ENCODE assay signal across 20 cellular contexts in genomic region chr2:151945602-151946001, GRCh38.
A peak's percentile ranks its signal among the peaks of the same experiment; 100 is the strongest.
DNase-seq lines count a peak whose midpoint lies in the region; ATAC-seq and TF ChIP-seq lines count a peak whose summit lies in the region.
"Had no signal": no experiment of that assay in that cellular context is flagged by ENCODE, and none has a peak within 500 bp of the region (broad histone marks: within the 10 kb centered on the region; RNA-seq: fewer than 3 reads in every experiment).

No MANE protein-coding gene starts in this region.

- H3K9me3 Mint-ChIP-seq in MCF 10A (ENCODE audit: unreplicated experiment): peaks cover 11% of the 10 kb centered on the region

- no peak for TF ChIP-seq POLR2A in breast epithelium (IDR thresholded peaks at IDR 0.05)
- no peak for TF ChIP-seq POLR2A in adrenal gland (IDR thresholded peaks at IDR 0.05)
- no peak for TF ChIP-seq POLR2A in esophagus squamous epithelium (IDR thresholded peaks at IDR 0.05)

- H3K4me3 ChIP-seq in breast epithelium: no peak overlapping the region
- no peak overlapping the region for H3K4me3 ChIP-seq in adrenal gland
- no peak overlapping the region for H3K4me3 ChIP-seq in esophagus squamous epithelium
- no peak overlapping the region for H3K4me3 ChIP-seq in PC-3 (ENCODE audit: low read length)
- H3K4me3 ChIP-seq: BLaER1, GM12878, GM23248 had no signal

- CTCF ChIA-PET in MCF 10A (lab: Yijun Ruan, JAX): interaction anchor here (0.6 to 2.5 kb wide), 15 partner anchors 8 to 393 kb away, joined by 3 to 14 read pairs (median 4); no protein-coding TSS in a partner anchor
- CTCF ChIA-PET in PC-3 (lab: Charles Lee): no interaction called here

- TF ChIP-seq CTCF in MCF 10A (IDR thresholded peaks at IDR 0.05; ENCODE audit: unreplicated experiment): no peak
- no peak for TF ChIP-seq CTCF in breast epithelium (IDR thresholded peaks at IDR 0.05)
- TF ChIP-seq CTCF in adrenal gland (IDR thresholded peaks at IDR 0.05): no peak
- no peak for TF ChIP-seq CTCF in esophagus squamous epithelium (IDR thresholded peaks at IDR 0.05)
- no peak for TF ChIP-seq CTCF in PC-3 (conservative IDR thresholded peaks at IDR 0.05; ENCODE audit: low read depth, low read length)

- H3K36me3 Mint-ChIP-seq in MCF 10A (ENCODE audit: insufficient read depth, unreplicated experiment): no peaks in the 10 kb centered on the region
- H3K36me3 Mint-ChIP-seq: CD4-positive, CD25-positive, alpha-beta regulatory T cell; CD8-positive, alpha-beta T cell had no signal

- H3K4me1 ChIP-seq in breast epithelium (no peaks in the 10 kb centered on the region), adrenal gland (replicated peaks in 1 of 2) (peaks cover 7 to 22% of the 10 kb centered on the region in 2 donors), esophagus squamous epithelium (peaks cover 22 to 64% (median 27%) of the 10 kb centered on the region in 3 donors), PC-3 (ENCODE audit: insufficient read depth, low read length) (no peaks in the 10 kb centered on the region)
- H3K4me1 ChIP-seq: BLaER1, Caco-2 had no signal

- H3K27me3 ChIP-seq in breast epithelium (no peaks in the 10 kb centered on the region), adrenal gland (no peaks in the 10 kb centered on the region), esophagus squamous epithelium (no peaks in the 10 kb centered on the region), PC-3 (ENCODE audit: low read length) (peaks cover 14% of the 10 kb centered on the region; the same call in 1 of the 2 replicates)
- H3K27me3 ChIP-seq: BLaER1 had no signal

- no peaks in the 10 kb centered on the region for H3F3A ChIP-seq in PC-3 (ENCODE audit: low read length, unreplicated experiment)

- no peak overlapping the region for H2AFZ ChIP-seq in PC-3 (ENCODE audit: low read length)
- H2AFZ ChIP-seq: GM23248 had no signal

- H3K36me3 ChIP-seq in breast epithelium (no peaks in the 10 kb centered on the region), adrenal gland (replicated peaks in 1 of 2) (no peaks in the 10 kb centered on the region), esophagus squamous epithelium (no peaks in the 10 kb centered on the region), PC-3 (ENCODE audit: low read depth, low read length) (no peaks in the 10 kb centered on the region)
- H3K36me3 ChIP-seq: BLaER1 had no signal

- H3K27me3 Mint-ChIP-seq in MCF 10A (ENCODE audit: insufficient read depth, unreplicated experiment): no peaks in the 10 kb centered on the region

- H3K9ac ChIP-seq in PC-3 (ENCODE audit: low read length): no peak overlapping the region
- H3K9ac ChIP-seq: BLaER1, GM23248 had no signal

- peak overlapping the region; percentile 85 for H3K27ac Mint-ChIP-seq in MCF 10A (ENCODE audit: low read depth, unreplicated experiment)
- H3K27ac Mint-ChIP-seq: B cell; CD4-positive, CD25-positive, alpha-beta regulatory T cell; CD8-positive, alpha-beta T cell had no signal

- no peak overlapping the region for H3K4me2 ChIP-seq in PC-3 (ENCODE audit: low read length)
- H3K4me2 ChIP-seq: BLaER1 had no signal

- no TSS peak for BruUV-seq in MCF 10A (replicated peaks; lab: Mats Ljungman, UMichigan)
- BruUV-seq in PC-3 (replicated peaks; lab: Mats Ljungman, UMichigan): no TSS peak

- no peaks in the 10 kb centered on the region for H3K79me2 ChIP-seq in PC-3 (ENCODE audit: low read length)

- peaks cover 25% of the 10 kb centered on the region for H3K4me1 Mint-ChIP-seq in MCF 10A (ENCODE audit: insufficient read depth, unreplicated experiment)

- DNase-seq in MCF 10A (ENCODE audit: unreplicated experiment) (no peak), breast epithelium (ENCODE audit: low spot score in 2 of 2) (no peak), adrenal gland (peak in 6 of 7 donors; percentile 39 to 64 (median 56)), esophagus squamous epithelium (lab: John Stamatoyannopoulos, UW) (no peak), cerebellum (ENCODE audit: low spot score) (no peak), GDM1 (lab: John Stamatoyannopoulos, UW) (no peak), PC-3 (no peak)
- DNase-seq: Caco-2; CD4-positive, CD25-positive, alpha-beta regulatory T cell; CD8-positive, alpha-beta T cell; DMS153; DND-41; GM23248; H7; HCEC 1CT had no signal

- H3K9me3 ChIP-seq in breast epithelium (no peaks in the 10 kb centered on the region), adrenal gland (replicated peaks in 1 of 3) (no peaks in the 10 kb centered on the region), esophagus squamous epithelium (peaks cover 0 to 3% (median 2%) of the 10 kb centered on the region in 3 donors), PC-3 (ENCODE audit: low read length) (no peaks in the 10 kb centered on the region)

- no peaks in the 10 kb centered on the region for H4K20me1 ChIP-seq in PC-3 (ENCODE audit: low read length)
- H4K20me1 ChIP-seq: BLaER1 had no signal

- POLR2A ChIA-PET in MCF 10A (lab: Yijun Ruan, JAX): interaction anchor here (0.5 to 3.2 kb wide), 11 partner anchors 12 to 1860 kb away, joined by 3 to 26 read pairs (median 5); partner anchors contain the start of gene ARL5A
- POLR2A ChIA-PET in PC-3 (lab: Charles Lee; ENCODE audit: unreplicated experiment): no interaction called here

- H3K27ac ChIP-seq in breast epithelium: no peak overlapping the region
- H3K27ac ChIP-seq in adrenal gland: no peak overlapping the region
- H3K27ac ChIP-seq in esophagus squamous epithelium: peak overlapping the region in 3 of 4 donors; percentile 63 to 75 (median 71)
- no peak overlapping the region for H3K27ac ChIP-seq in PC-3 (ENCODE audit: low read length)
- H3K27ac ChIP-seq: 22Rv1, BLaER1, C4-2B, GM23248 had no signal

- intact Hi-C loops in MCF 10A (cut with micrococcal nuclease) (no loop called here), breast epithelium (cut with DNase I; ENCODE audit: low total_unique reads) (no loop called here), adrenal gland (cut with DNase I) (no loop called here), esophagus squamous epithelium (cut with DNase I) (no loop called here), PC-3 (cut with micrococcal nuclease) (no loop called here)

- 62 to 73% (median 68%) methylated on average over 7 of the region's 7 CpGs for WGBS in adrenal gland, 4 donors
- WGBS in esophagus squamous epithelium, 2 donors: 77 to 79% methylated on average over 7 of the region's 7 CpGs

- H3K9me2 ChIP-seq in PC-3 (replicated peaks; ENCODE audit: low read length): no peaks in the 10 kb centered on the region

- H3K4me3 Mint-ChIP-seq in MCF 10A (ENCODE audit: unreplicated experiment): no peak overlapping the region
- H3K4me3 Mint-ChIP-seq: B cell; CD4-positive, CD25-positive, alpha-beta regulatory T cell; CD8-positive, alpha-beta T cell had no signal

- no peak for ATAC-seq in PC-3
- ATAC-seq: CD8-positive, alpha-beta T cell; GM12878 had no signal

Comparison
In these comparisons a context has a peak if more than half of its experiments do, and no peak if none do; other contexts are left out.
1. DNase-seq: peak in adrenal gland (6 of 7); none in MCF 10A (single experiment), breast epithelium (0 of 2), esophagus squamous epithelium (single experiment), cerebellum (single experiment), GDM1 (single experiment) and PC-3 (single experiment).
2. H3K27ac ChIP-seq: peak in esophagus squamous epithelium (3 of 4); none in breast epithelium (0 of 2), adrenal gland (0 of 5) and PC-3 (single experiment).